ENCODE assay signal across 1 cellular context in the genomic region with DNA sequence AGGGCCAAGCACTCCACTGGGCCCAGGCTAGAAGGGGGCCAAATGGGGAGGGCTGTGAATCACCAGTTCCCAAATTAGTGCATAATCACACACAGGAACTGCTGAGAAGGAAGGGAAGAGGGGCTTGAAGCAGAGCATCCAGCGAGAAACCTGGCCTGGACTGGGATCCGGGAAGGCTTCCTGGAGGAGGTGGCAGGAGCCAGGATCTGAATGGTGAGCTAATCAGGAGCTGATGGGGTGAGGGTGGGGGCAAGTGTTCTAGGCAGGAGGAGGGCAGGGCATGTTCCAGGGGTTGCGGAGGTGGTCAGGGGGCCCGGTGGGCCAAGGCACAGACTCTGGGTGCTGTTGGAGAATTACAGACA.
TF ChIP-seq lines count a peak whose summit lies in the region.

No MANE protein-coding gene starts in this region.

TF ChIP-seq in H1, 55 proteins besides CTCF, POLR2A, EP300 and RAD21:
- peak; percentile 90 for TF ChIP-seq SP1 (IDR thresholded peaks at IDR 0.05; ENCODE audit: low read depth, low read length)
- no peak for TF ChIP-seq SAP30 (IDR thresholded peaks at IDR 0.05; ENCODE audit: insufficient read depth, insufficient replicate concordance, low read length)
